Comparison of ENCODE assay signal across 19 cellular contexts in the genomic region with DNA sequence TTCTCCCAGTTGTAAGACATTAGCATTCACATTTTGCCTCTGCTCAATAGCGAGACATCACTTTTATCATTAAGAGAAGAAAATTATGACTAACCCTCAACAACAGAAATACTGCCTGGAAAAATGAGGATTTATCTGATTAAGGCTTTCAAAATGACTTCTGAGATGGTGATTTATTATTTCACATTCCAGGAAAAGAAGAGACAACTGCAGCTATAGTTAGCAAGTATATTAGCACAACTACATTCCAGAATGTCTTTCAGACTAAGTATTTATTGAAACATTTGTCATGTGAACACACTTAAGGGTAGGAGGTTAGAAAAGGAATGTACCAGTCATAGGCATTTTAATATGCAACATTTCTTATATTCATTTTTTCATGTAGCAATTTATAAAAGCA.
DNase-seq lines count a peak whose midpoint lies in the region; TF ChIP-seq lines count a peak whose summit lies in the region.
"Had no signal": no experiment of that assay in that cellular context is flagged by ENCODE, and none has a peak within 500 bp of the region (broad histone marks: within the 10 kb centered on the region; RNA-seq: fewer than 3 reads in every experiment).

No MANE protein-coding gene starts in this region.

- H3K4me1 Mint-ChIP-seq in mesothelial cell of epicardium: peaks cover 16% of the 10 kb centered on the region
- H3K4me1 Mint-ChIP-seq: CD8-positive, alpha-beta memory T cell had no signal

- no peak overlapping the region for H3K4me3 ChIP-seq in fibroblast of villous mesenchyme (ENCODE audit: low read depth, low read length)
- H3K4me3 ChIP-seq: K562 had no signal

- DNase-seq in amniotic epithelial cell (ENCODE audit: low read depth) (peak; percentile 82), fibroblast of villous mesenchyme (ENCODE audit: low read depth) (peak; percentile 18), mesothelial cell of epicardium (ENCODE audit: low spot score in 2 of 2, unreplicated experiment in 2 of 2) (no peak), NCI-H187 (lab: John Stamatoyannopoulos, UW) (no peak), HPDE6-E6E7 (ENCODE audit: extremely low spot score) (no peak), NCI-H345 treated with DMSO at 0.1 percent for 48 hours (lab: John Stamatoyannopoulos, UW; ENCODE audit: unreplicated experiment) (no peak)
- no peak for DNase-seq in stimulated activated CD4-positive, alpha-beta T cell treated with anti-CD3 and anti-CD28 coated beads, Interleukin-2, amount 100 ng/mL, for 24 hours
- DNase-seq: ACHN; C1 segment of cervical spinal cord; CD8-positive, alpha-beta memory T cell; DMS79; GOT3; NCI-H1105; NCI-H2107; NCI-H2227 treated with DMSO at 0.1 percent for 48 hours; NCI-H524 treated with DMSO at 0.1 percent for 48 hours; PC-3; SIG-M5 had no signal

- no peak for TF ChIP-seq CTCF in fibroblast of villous mesenchyme (IDR thresholded peaks at IDR 0.05; ENCODE audit: insufficient read depth, low read depth, low read length)
- no peak for TF ChIP-seq CTCF in mesothelial cell of epicardium (IDR thresholded peaks at IDR 0.05; ENCODE audit: unreplicated experiment)

- H3K4me3 Mint-ChIP-seq in mesothelial cell of epicardium: no peak overlapping the region
- H3K4me3 Mint-ChIP-seq: CD8-positive, alpha-beta memory T cell had no signal

- H3K27ac Mint-ChIP-seq in mesothelial cell of epicardium: peak overlapping the region; percentile 57
- H3K27ac Mint-ChIP-seq: CD8-positive, alpha-beta memory T cell had no signal

- H3K27me3 Mint-ChIP-seq in mesothelial cell of epicardium (ENCODE audit: low read depth): no peaks in the 10 kb centered on the region
- H3K27me3 Mint-ChIP-seq: CD8-positive, alpha-beta memory T cell had no signal

- H3K36me3 Mint-ChIP-seq in mesothelial cell of epicardium: no peaks in the 10 kb centered on the region
- H3K36me3 Mint-ChIP-seq: CD8-positive, alpha-beta memory T cell had no signal

- peaks cover 3% of the 10 kb centered on the region for H3K9me3 Mint-ChIP-seq in mesothelial cell of epicardium

Comparison
In these comparisons a context has a peak if more than half of its experiments do, and no peak if none do; other contexts are left out.
1. DNase-seq: peak in amniotic epithelial cell (single experiment) and fibroblast of villous mesenchyme (single experiment); none in mesothelial cell of epicardium (0 of 2), NCI-H187 (0 of 2), HPDE6-E6E7 (single experiment), NCI-H345 treated with DMSO at 0.1 percent for 48 hours (single experiment) and stimulated activated CD4-positive, alpha-beta T cell treated with anti-CD3 and anti-CD28 coated beads, Interleukin-2, amount 100 ng/mL, for 24 hours (0 of 2).